1 cellular context compared by ENCODE assay signal in genomic region chr11:61745796-61746653, GRCh38.
TF ChIP-seq lines count a peak whose summit lies in the region.

No MANE protein-coding gene starts in this region.

TF ChIP-seq in H1, 55 proteins besides CTCF, POLR2A, EP300 and RAD21:
- TF ChIP-seq ASH2L (IDR thresholded peaks at IDR 0.05; ENCODE audit: low read length) (no peak), SAP30 (IDR thresholded peaks at IDR 0.05; ENCODE audit: insufficient read depth, insufficient replicate concordance, low read length) (no peak), CHD1 (IDR thresholded peaks at IDR 0.05; ENCODE audit: low read depth, low read length) (no peak), SIRT6 (IDR thresholded peaks at IDR 0.05; ENCODE audit: low read length) (no peak), CEBPB (IDR thresholded peaks at IDR 0.05; ENCODE audit: low read depth, low read length) (no peak)
TF ChIP-seq in H1: peak in this region for 0.
